In the genomic region with DNA sequence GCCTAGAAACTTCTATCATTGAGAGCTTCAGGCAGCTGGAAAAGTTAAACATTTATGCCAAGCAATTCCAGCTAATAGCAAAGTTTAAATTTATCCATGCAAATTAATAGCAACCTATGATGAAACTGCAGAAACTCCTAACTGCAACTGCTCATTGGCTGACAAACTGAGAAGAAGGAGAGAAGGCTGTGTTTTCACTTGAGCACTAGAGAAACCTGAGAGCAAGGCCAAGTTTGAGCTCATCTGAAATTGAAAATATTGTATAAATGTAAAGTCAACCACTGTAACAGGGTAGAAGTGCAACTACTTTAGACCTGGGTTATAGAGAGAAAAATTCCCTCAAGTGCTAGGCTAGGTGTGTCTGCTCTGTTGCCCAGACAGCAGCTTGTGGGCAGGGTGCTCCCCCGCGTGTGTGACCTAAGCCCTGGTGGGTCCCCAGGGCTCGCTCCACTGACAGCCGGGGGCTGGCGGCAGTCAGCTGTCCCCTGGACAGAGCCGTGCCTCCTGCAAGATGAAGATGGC, we compare ENCODE assay signal across 1 cellular context.
TF ChIP-seq lines count a peak whose summit lies in the region.

No MANE protein-coding gene starts in this region.

TF ChIP-seq in SK-N-SH treated with all-trans-retinoic acid at 6 μM for 48 hours, 23 proteins besides CTCF, POLR2A, EP300 and RAD21 (continued from another document):
- no peak for TF ChIP-seq TCF4 (CRISPR knock-in tag; IDR thresholded peaks at IDR 0.05; ENCODE audit: borderline replicate concordance)
- TF ChIP-seq CSRNP3 (CRISPR knock-in tag; IDR thresholded peaks at IDR 0.05): no peak
